In the genomic region with DNA sequence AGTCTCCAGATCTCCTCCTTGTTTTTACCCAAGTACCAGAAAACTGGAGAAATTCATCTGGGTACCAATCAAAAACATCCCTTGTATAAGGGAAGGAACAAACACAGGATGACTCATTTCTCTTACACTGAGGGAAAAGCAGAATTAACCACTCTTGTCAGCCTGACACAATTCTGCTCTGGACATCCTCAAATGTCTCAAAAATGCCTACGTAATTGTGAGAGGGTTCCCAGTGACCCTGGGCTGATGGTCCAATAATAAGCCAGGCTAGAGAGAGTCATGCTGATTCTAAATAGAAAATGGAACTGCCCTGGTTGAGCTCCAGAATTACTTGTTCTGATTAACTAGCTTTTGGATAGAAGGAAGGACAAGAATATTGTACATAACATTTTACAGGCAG, we compare ENCODE assay signal across 1 cellular context.
TF ChIP-seq lines count a peak whose summit lies in the region.

No MANE protein-coding gene starts in this region.

TF ChIP-seq in SK-N-SH treated with all-trans-retinoic acid at 6 μM for 48 hours, 23 proteins besides CTCF, POLR2A, EP300 and RAD21 (continued from another document):
- TF ChIP-seq, protein P1, sequence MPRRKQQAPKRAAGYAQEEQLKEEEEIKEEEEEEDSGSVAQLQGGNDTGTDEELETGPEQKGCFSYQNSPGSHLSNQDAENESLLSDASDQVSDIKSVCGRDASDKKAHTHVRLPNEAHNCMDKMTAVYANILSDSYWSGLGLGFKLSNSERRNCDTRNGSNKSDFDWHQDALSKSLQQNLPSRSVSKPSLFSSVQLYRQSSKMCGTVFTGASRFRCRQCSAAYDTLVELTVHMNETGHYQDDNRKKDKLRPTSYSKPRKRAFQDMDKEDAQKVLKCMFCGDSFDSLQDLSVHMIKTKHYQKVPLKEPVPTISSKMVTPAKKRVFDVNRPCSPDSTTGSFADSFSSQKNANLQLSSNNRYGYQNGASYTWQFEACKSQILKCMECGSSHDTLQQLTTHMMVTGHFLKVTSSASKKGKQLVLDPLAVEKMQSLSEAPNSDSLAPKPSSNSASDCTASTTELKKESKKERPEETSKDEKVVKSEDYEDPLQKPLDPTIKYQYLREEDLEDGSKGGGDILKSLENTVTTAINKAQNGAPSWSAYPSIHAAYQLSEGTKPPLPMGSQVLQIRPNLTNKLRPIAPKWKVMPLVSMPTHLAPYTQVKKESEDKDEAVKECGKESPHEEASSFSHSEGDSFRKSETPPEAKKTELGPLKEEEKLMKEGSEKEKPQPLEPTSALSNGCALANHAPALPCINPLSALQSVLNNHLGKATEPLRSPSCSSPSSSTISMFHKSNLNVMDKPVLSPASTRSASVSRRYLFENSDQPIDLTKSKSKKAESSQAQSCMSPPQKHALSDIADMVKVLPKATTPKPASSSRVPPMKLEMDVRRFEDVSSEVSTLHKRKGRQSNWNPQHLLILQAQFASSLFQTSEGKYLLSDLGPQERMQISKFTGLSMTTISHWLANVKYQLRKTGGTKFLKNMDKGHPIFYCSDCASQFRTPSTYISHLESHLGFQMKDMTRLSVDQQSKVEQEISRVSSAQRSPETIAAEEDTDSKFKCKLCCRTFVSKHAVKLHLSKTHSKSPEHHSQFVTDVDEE (CRISPR knock-in tag; IDR thresholded peaks at IDR 0.05): peak; percentile 19; the same call in 1 of the 2 replicates
- TF ChIP-seq SNAI2 (CRISPR knock-in tag; IDR thresholded peaks at IDR 0.05): no peak
- TF ChIP-seq, protein P2, sequence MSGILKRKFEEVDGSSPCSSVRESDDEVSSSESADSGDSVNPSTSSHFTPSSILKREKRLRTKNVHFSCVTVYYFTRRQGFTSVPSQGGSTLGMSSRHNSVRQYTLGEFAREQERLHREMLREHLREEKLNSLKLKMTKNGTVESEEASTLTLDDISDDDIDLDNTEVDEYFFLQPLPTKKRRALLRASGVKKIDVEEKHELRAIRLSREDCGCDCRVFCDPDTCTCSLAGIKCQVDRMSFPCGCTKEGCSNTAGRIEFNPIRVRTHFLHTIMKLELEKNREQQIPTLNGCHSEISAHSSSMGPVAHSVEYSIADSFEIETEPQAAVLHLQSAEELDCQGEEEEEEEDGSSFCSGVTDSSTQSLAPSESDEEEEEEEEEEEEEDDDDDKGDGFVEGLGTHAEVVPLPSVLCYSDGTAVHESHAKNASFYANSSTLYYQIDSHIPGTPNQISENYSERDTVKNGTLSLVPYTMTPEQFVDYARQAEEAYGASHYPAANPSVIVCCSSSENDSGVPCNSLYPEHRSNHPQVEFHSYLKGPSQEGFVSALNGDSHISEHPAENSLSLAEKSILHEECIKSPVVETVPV (CRISPR knock-in tag; IDR thresholded peaks at IDR 0.05): no peak
- TF ChIP-seq ZC3H10 (CRISPR knock-in tag; IDR thresholded peaks at IDR 0.05): no peak
- TF ChIP-seq CSDC2 (CRISPR knock-in tag; IDR thresholded peaks at IDR 0.05): no peak
- TF ChIP-seq ZNF70 (CRISPR knock-in tag; IDR thresholded peaks at IDR 0.05): peak; percentile 49; the same call in 1 of the 2 replicates
- TF ChIP-seq OSR1 (CRISPR knock-in tag; IDR thresholded peaks at IDR 0.05): no peak
- TF ChIP-seq RARB (CRISPR knock-in tag; IDR thresholded peaks at IDR 0.05): no peak
- no peak for TF ChIP-seq ZNF565 (CRISPR knock-in tag; conservative IDR thresholded peaks at IDR 0.05; ENCODE audit: low read depth)
- TF ChIP-seq, protein P3, sequence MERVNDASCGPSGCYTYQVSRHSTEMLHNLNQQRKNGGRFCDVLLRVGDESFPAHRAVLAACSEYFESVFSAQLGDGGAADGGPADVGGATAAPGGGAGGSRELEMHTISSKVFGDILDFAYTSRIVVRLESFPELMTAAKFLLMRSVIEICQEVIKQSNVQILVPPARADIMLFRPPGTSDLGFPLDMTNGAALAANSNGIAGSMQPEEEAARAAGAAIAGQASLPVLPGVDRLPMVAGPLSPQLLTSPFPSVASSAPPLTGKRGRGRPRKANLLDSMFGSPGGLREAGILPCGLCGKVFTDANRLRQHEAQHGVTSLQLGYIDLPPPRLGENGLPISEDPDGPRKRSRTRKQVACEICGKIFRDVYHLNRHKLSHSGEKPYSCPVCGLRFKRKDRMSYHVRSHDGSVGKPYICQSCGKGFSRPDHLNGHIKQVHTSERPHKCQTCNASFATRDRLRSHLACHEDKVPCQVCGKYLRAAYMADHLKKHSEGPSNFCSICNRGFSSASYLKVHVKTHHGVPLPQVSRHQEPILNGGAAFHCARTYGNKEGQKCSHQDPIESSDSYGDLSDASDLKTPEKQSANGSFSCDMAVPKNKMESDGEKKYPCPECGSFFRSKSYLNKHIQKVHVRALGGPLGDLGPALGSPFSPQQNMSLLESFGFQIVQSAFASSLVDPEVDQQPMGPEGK (CRISPR knock-in tag; IDR thresholded peaks at IDR 0.05; ENCODE audit: borderline replicate concordance): no peak
- TF ChIP-seq BACH2 (CRISPR knock-in tag; IDR thresholded peaks at IDR 0.05; ENCODE audit: borderline replicate concordance): no peak
- TF ChIP-seq, protein P4, sequence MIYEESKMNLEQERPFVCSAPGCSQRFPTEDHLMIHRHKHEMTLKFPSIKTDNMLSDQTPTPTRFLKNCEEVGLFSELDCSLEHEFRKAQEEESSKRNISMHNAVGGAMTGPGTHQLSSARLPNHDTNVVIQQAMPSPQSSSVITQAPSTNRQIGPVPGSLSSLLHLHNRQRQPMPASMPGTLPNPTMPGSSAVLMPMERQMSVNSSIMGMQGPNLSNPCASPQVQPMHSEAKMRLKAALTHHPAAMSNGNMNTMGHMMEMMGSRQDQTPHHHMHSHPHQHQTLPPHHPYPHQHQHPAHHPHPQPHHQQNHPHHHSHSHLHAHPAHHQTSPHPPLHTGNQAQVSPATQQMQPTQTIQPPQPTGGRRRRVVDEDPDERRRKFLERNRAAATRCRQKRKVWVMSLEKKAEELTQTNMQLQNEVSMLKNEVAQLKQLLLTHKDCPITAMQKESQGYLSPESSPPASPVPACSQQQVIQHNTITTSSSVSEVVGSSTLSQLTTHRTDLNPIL (CRISPR knock-in tag; IDR thresholded peaks at IDR 0.05; ENCODE audit: low read depth): no peak
- no peak for TF ChIP-seq TOX (CRISPR knock-in tag; IDR thresholded peaks at IDR 0.05; ENCODE audit: borderline replicate concordance)
- TF ChIP-seq ISL1 (CRISPR knock-in tag; IDR thresholded peaks at IDR 0.05): peak; percentile 39; the same call in 1 of the 2 replicates
- TF ChIP-seq PPARA (CRISPR knock-in tag; IDR thresholded peaks at IDR 0.05; ENCODE audit: borderline replicate concordance): no peak
- no peak for TF ChIP-seq ZFP30 (CRISPR knock-in tag; IDR thresholded peaks at IDR 0.05)
- TF ChIP-seq GLIS3 (CRISPR knock-in tag; IDR thresholded peaks at IDR 0.05): no peak
- peak; percentile 64; the same call in 1 of the 2 replicates for TF ChIP-seq TCF4 (CRISPR knock-in tag; IDR thresholded peaks at IDR 0.05; ENCODE audit: borderline replicate concordance)
- no peak for TF ChIP-seq ZNF8 (CRISPR knock-in tag; IDR thresholded peaks at IDR 0.05)
- no peak for TF ChIP-seq ZFP3 (CRISPR knock-in tag; IDR thresholded peaks at IDR 0.05)
